Comparison of ENCODE assay signal across 20 cellular contexts in the genomic region with DNA sequence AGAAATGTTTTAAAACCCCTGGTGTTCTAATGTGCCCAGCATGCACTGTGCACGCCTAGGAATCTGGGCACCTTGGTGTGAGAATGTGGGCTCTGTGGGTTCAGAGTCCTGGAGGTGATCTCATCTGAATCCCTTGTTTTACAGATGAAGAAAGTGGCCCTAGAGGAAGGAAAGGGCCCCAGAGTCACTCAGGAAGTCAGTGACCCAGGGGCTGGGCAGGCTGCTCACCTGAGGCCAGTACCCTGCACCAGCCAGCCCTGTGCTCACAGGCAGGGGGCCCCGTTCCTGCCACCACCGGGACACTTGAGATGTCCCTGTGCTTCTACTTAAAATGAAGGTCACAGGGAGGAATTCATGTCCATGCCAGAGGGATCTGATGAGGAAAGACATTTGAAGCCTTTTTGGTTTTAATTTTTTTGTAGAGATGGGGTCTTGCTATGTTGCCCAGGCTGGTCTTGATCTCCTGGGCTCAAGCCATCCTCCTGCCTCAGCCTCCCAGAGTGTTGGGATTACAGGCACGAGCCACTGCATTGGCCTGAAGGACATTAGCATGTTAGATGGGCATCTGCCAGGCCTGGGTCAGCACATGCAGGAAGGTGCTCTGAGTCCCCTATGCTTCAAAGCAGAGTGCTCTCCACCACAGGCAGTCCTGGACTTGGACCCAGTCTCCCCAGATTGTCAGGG. TPM values are rescaled to one million over a fixed set of nuclear protein-coding genes. Genes with fewer than 3 reads are reported as not detected.
DNase-seq lines count a peak whose midpoint lies in the region; ATAC-seq and TF ChIP-seq lines count a peak whose summit lies in the region.
"Had no signal": no experiment of that assay in that cellular context is flagged by ENCODE, and none has a peak within 500 bp of the region (broad histone marks: within the 10 kb centered on the region; RNA-seq: fewer than 3 reads in every experiment).

No MANE protein-coding gene starts in this region.

- no peaks in the 10 kb centered on the region for H3K27me3 Mint-ChIP-seq in activated CD8-positive, alpha-beta T cell treated with anti-CD3 and anti-CD28 coated beads, Interleukin-2, amount 10 ng/mL, durations not matched to agents 7 days and 5 days (ENCODE audit: low read depth)
- no peaks in the 10 kb centered on the region for H3K27me3 Mint-ChIP-seq in activated CD8-positive, alpha-beta T cell treated with anti-CD3 and anti-CD28 coated beads for 36 hours
- H3K27me3 Mint-ChIP-seq in CD8-positive, alpha-beta T cell (ENCODE audit: low read depth) = no peaks in the 10 kb centered on the region
- H3K27me3 Mint-ChIP-seq in T-helper 17 cell = no peaks in the 10 kb centered on the region

- peak overlapping the region; percentile 67 for H3K27ac Mint-ChIP-seq in activated CD8-positive, alpha-beta T cell treated with anti-CD3 and anti-CD28 coated beads, Interleukin-2, amount 10 ng/mL, durations not matched to agents 7 days and 5 days
- H3K27ac Mint-ChIP-seq in activated CD8-positive, alpha-beta T cell treated with anti-CD3 and anti-CD28 coated beads for 36 hours = no peak overlapping the region
- H3K27ac Mint-ChIP-seq in CD8-positive, alpha-beta T cell = peak overlapping the region; percentile 80
- peak overlapping the region; percentile 87 for H3K27ac Mint-ChIP-seq in T-helper 17 cell

- TF ChIP-seq CTCF in activated CD8-positive, alpha-beta T cell treated with anti-CD3 and anti-CD28 coated beads for 36 hours (IDR thresholded peaks at IDR 0.05) = no peak
- TF ChIP-seq CTCF in CD8-positive, alpha-beta T cell (IDR thresholded peaks at IDR 0.05) = no peak
- no peak for TF ChIP-seq CTCF in neutrophil (IDR thresholded peaks at IDR 0.05)

- no peaks in the 10 kb centered on the region for H3K36me3 ChIP-seq in CD8-positive, alpha-beta T cell (ENCODE audit: insufficient read depth, low read length)
- H3K36me3 ChIP-seq in neutrophil = no peaks in the 10 kb centered on the region
- H3K36me3 ChIP-seq: BLaER1 treated with 17β-estradiol and CSF1 and Interleukin-3, amounts not matched to agents 10 nM and 100 nM; SJSA1 had no signal

- H3K36me3 Mint-ChIP-seq in activated CD8-positive, alpha-beta T cell treated with anti-CD3 and anti-CD28 coated beads, Interleukin-2, amount 10 ng/mL, durations not matched to agents 7 days and 5 days (ENCODE audit: low read depth) = peaks cover 58% of the 10 kb centered on the region
- H3K36me3 Mint-ChIP-seq in activated CD8-positive, alpha-beta T cell treated with anti-CD3 and anti-CD28 coated beads for 36 hours (ENCODE audit: low read depth) = peaks cover 7% of the 10 kb centered on the region
- peaks cover 5% of the 10 kb centered on the region for H3K36me3 Mint-ChIP-seq in CD8-positive, alpha-beta T cell
- H3K36me3 Mint-ChIP-seq in T-helper 17 cell (ENCODE audit: low read depth) = no peaks in the 10 kb centered on the region

- no peak overlapping the region for H3K27ac ChIP-seq in CD8-positive, alpha-beta T cell (ENCODE audit: low read depth, low read length)
- peak overlapping the region; percentile 70 for H3K27ac ChIP-seq in neutrophil
- H3K27ac ChIP-seq: BLaER1 treated with 17β-estradiol and CSF1 and Interleukin-3, amounts not matched to agents 10 nM and 100 nM; SJSA1 had no signal

- no peaks in the 10 kb centered on the region for H3K27me3 ChIP-seq in CD8-positive, alpha-beta T cell (ENCODE audit: insufficient read depth, low read length)
- H3K27me3 ChIP-seq in neutrophil = no peaks in the 10 kb centered on the region
- H3K27me3 ChIP-seq: BLaER1 treated with 17β-estradiol and CSF1 and Interleukin-3, amounts not matched to agents 10 nM and 100 nM; SJSA1 had no signal

- H3K4me3 ChIP-seq in CD8-positive, alpha-beta T cell (ENCODE audit: low read depth, low read length) = no peak overlapping the region
- H3K4me3 ChIP-seq in neutrophil (ENCODE audit: low read depth in 1 of 2, low read length in 1 of 2) = no peak overlapping the region
- H3K4me3 ChIP-seq: BLaER1 treated with 17β-estradiol and CSF1 and Interleukin-3, amounts not matched to agents 10 nM and 100 nM; GM12878; SJSA1 had no signal

- peaks cover 74% of the 10 kb centered on the region for H3K4me1 Mint-ChIP-seq in activated CD8-positive, alpha-beta T cell treated with anti-CD3 and anti-CD28 coated beads, Interleukin-2, amount 10 ng/mL, durations not matched to agents 7 days and 5 days (ENCODE audit: low read depth)
- H3K4me1 Mint-ChIP-seq in activated CD8-positive, alpha-beta T cell treated with anti-CD3 and anti-CD28 coated beads for 36 hours (ENCODE audit: low read depth) = peaks cover 57% of the 10 kb centered on the region
- peaks cover 61% of the 10 kb centered on the region for H3K4me1 Mint-ChIP-seq in CD8-positive, alpha-beta T cell (ENCODE audit: low read depth)
- H3K4me1 Mint-ChIP-seq in T-helper 17 cell = peaks cover 45% of the 10 kb centered on the region

- no peak for ATAC-seq in activated CD8-positive, alpha-beta T cell treated with anti-CD3 and anti-CD28 coated beads, Interleukin-2, amount 10 ng/mL, durations not matched to agents 7 days and 5 days
- no peak for ATAC-seq in activated CD8-positive, alpha-beta T cell treated with anti-CD3 and anti-CD28 coated beads for 36 hours
- no peak for ATAC-seq in CD8-positive, alpha-beta T cell
- ATAC-seq in T-helper 17 cell = no peak
- ATAC-seq: GM12878, PC-3 had no signal

- H3K4me3 Mint-ChIP-seq in activated CD8-positive, alpha-beta T cell treated with anti-CD3 and anti-CD28 coated beads, Interleukin-2, amount 10 ng/mL, durations not matched to agents 7 days and 5 days = no peak overlapping the region
- no peak overlapping the region for H3K4me3 Mint-ChIP-seq in activated CD8-positive, alpha-beta T cell treated with anti-CD3 and anti-CD28 coated beads for 36 hours
- H3K4me3 Mint-ChIP-seq in CD8-positive, alpha-beta T cell = no peak overlapping the region
- H3K4me3 Mint-ChIP-seq in T-helper 17 cell = no peak overlapping the region

- intact Hi-C loops in activated CD8-positive, alpha-beta T cell treated with anti-CD3 and anti-CD28 coated beads for 36 hours (cut with micrococcal nuclease) = no loop called here
- intact Hi-C loops in CD8-positive, alpha-beta T cell (cut with DNase I, micrococcal nuclease) = no loop called here

- H3K9me3 Mint-ChIP-seq in activated CD8-positive, alpha-beta T cell treated with anti-CD3 and anti-CD28 coated beads, Interleukin-2, amount 10 ng/mL, durations not matched to agents 7 days and 5 days (ENCODE audit: insufficient read depth) = no peaks in the 10 kb centered on the region
- H3K9me3 Mint-ChIP-seq in activated CD8-positive, alpha-beta T cell treated with anti-CD3 and anti-CD28 coated beads for 36 hours = no peaks in the 10 kb centered on the region
- no peaks in the 10 kb centered on the region for H3K9me3 Mint-ChIP-seq in CD8-positive, alpha-beta T cell

- POLR2A ChIA-PET in activated CD8-positive, alpha-beta T cell treated with anti-CD3 and anti-CD28 coated beads, Interleukin-2, amount 10 ng/mL, durations not matched to agents 7 days and 5 days (lab: Charles Lee) = interaction anchor here (1.2 to 3.4 kb wide), 2 partner anchors 11 to 12 kb away, joined by 8 to 20 read pairs; a partner anchor contains a TSS
- POLR2A ChIA-PET in activated CD8-positive, alpha-beta T cell treated with anti-CD3 and anti-CD28 coated beads for 36 hours (lab: Charles Lee) = interaction anchor here (1.4 to 6.9 kb wide), 2 partner anchors 12 to 232 kb away, joined by 4 to 74 read pairs; a partner anchor contains a TSS
- POLR2A ChIA-PET in CD8-positive, alpha-beta T cell (lab: Charles Lee) = interaction anchor here (0.6 to 5.5 kb wide), 4 partner anchors 10 to 18 kb away, joined by 3 to 96 read pairs (median 5); a partner anchor contains a TSS

- no peak for DNase-seq in activated CD8-positive, alpha-beta T cell treated with anti-CD3 and anti-CD28 coated beads, Interleukin-2, amount 10 ng/mL, durations not matched to agents 7 days and 5 days
- DNase-seq in activated CD8-positive, alpha-beta T cell treated with anti-CD3 and anti-CD28 coated beads for 36 hours = no peak
- no peak for DNase-seq in CD8-positive, alpha-beta T cell
- DNase-seq in T-helper 17 cell (no peak), NCI-H82 treated with DMSO at 0.1 percent for 48 hours (lab: John Stamatoyannopoulos, UW; ENCODE audit: unreplicated experiment) (no peak), MV-4-11 (lab: John Stamatoyannopoulos, UW) (no peak)
- DNase-seq in stimulated activated CD4-positive, alpha-beta T cell treated with anti-CD3 and anti-CD28 coated beads, Interleukin-4, amount 100 ng/mL, for 4 hours = no peak
- DNase-seq: DMS79, KG1, MM.1S, NCI-H1105 treated with DMSO at 0.1 percent for 48 hours, NCI-H187, NCI-H69, PC-3 had no signal

- CTCF ChIA-PET in activated CD8-positive, alpha-beta T cell treated with anti-CD3 and anti-CD28 coated beads, Interleukin-2, amount 10 ng/mL, durations not matched to agents 7 days and 5 days (lab: Charles Lee) = interaction anchor here (1.0 to 7.1 kb wide), 3 partner anchors 10 to 436 kb away, joined by 4 to 94 read pairs (median 4); no protein-coding TSS in a partner anchor
- CTCF ChIA-PET in activated CD8-positive, alpha-beta T cell treated with anti-CD3 and anti-CD28 coated beads for 36 hours (lab: Charles Lee) = interaction anchor here (1.0 to 2.0 kb wide), 3 partner anchors 10 to 22 kb away, joined by 3 to 11 read pairs (median 7); no protein-coding TSS in a partner anchor
- CTCF ChIA-PET in CD8-positive, alpha-beta T cell (lab: Charles Lee) = interaction anchor here (0.6 to 4.6 kb wide), 5 partner anchors 10 to 20 kb away, joined by 3 to 35 read pairs (median 6); a partner anchor contains a TSS

- H3K9me3 ChIP-seq in CD8-positive, alpha-beta T cell (ENCODE audit: low read length) = no peaks in the 10 kb centered on the region
- no peaks in the 10 kb centered on the region for H3K9me3 ChIP-seq in T-helper 17 cell (ENCODE audit: control insufficient read depth, low read length, poor library complexity, severe bottlenecking)
- H3K9me3 ChIP-seq in neutrophil = no peaks in the 10 kb centered on the region
- H3K9me3 ChIP-seq: SJSA1 had no signal

- H3K4me1 ChIP-seq in CD8-positive, alpha-beta T cell (ENCODE audit: insufficient read depth, low read length) = peaks cover 36% of the 10 kb centered on the region
- peaks cover 94 to 95% of the 10 kb centered on the region in 2 experiments for H3K4me1 ChIP-seq in neutrophil (ENCODE audit: control insufficient read depth in 1 of 2, insufficient read depth in 1 of 2, low read depth in 1 of 2, low read length in 1 of 2)

RNA-seq across cellular contexts. Expression of a gene that starts 7.4 kb away (rescaled TPM):
- 1 to 10 TPM; 8.3 to 8.5 TPM for total RNA-seq in activated CD8-positive, alpha-beta T cell treated with anti-CD3 and anti-CD28 coated beads, Interleukin-2, amount 10 ng/mL, durations not matched to agents 7 days and 5 days
- 1 to 10 TPM; 3.4 to 4.3 TPM for total RNA-seq in activated CD8-positive, alpha-beta T cell treated with anti-CD3 and anti-CD28 coated beads for 36 hours
- total RNA-seq in CD8-positive, alpha-beta T cell = 1 to 10 TPM; 1.1 to 1.5 TPM
- total RNA-seq in T-helper 17 cell = 1 to 10 TPM; 2.1 to 3.8 TPM
- total RNA-seq: A172, G401, SJSA1 had no signal

RNA-seq across cellular contexts. Expression of a gene that starts 23.4 kb away (rescaled TPM):
- total RNA-seq in activated CD8-positive, alpha-beta T cell treated with anti-CD3 and anti-CD28 coated beads, Interleukin-2, amount 10 ng/mL, durations not matched to agents 7 days and 5 days = 10 to 100 TPM; 65.5 to 67.4 TPM
- 10 to 100 TPM; 36.7 to 39.2 TPM for total RNA-seq in activated CD8-positive, alpha-beta T cell treated with anti-CD3 and anti-CD28 coated beads for 36 hours
- 10 to 100 TPM; 27.5 to 30.0 TPM for total RNA-seq in CD8-positive, alpha-beta T cell
- total RNA-seq in T-helper 17 cell = 10 to 100 TPM; 29.3 to 33.0 TPM

RNA-seq across cellular contexts. Expression of a gene that starts 29.7 kb away (rescaled TPM):
- total RNA-seq in activated CD8-positive, alpha-beta T cell treated with anti-CD3 and anti-CD28 coated beads, Interleukin-2, amount 10 ng/mL, durations not matched to agents 7 days and 5 days = 10 to 100 TPM; 19.6 to 21.5 TPM
- total RNA-seq in activated CD8-positive, alpha-beta T cell treated with anti-CD3 and anti-CD28 coated beads for 36 hours = 10 to 100 TPM; 19.1 to 21.8 TPM
- total RNA-seq in CD8-positive, alpha-beta T cell = 10 to 100 TPM; 29.7 to 30.7 TPM
- 10 to 100 TPM; 19.2 to 20.8 TPM for total RNA-seq in T-helper 17 cell

RNA-seq across cellular contexts. Expression of a gene that starts 45.8 kb away (rescaled TPM):
- total RNA-seq in activated CD8-positive, alpha-beta T cell treated with anti-CD3 and anti-CD28 coated beads, Interleukin-2, amount 10 ng/mL, durations not matched to agents 7 days and 5 days = 100 to 1,000 TPM; 105 TPM
- total RNA-seq in activated CD8-positive, alpha-beta T cell treated with anti-CD3 and anti-CD28 coated beads for 36 hours = 100 to 1,000 TPM; 106 to 107 TPM
- 100 to 1,000 TPM; 177 to 183 TPM for total RNA-seq in CD8-positive, alpha-beta T cell
- 100 to 1,000 TPM; 158 to 163 TPM for total RNA-seq in T-helper 17 cell
